In the genomic region with DNA sequence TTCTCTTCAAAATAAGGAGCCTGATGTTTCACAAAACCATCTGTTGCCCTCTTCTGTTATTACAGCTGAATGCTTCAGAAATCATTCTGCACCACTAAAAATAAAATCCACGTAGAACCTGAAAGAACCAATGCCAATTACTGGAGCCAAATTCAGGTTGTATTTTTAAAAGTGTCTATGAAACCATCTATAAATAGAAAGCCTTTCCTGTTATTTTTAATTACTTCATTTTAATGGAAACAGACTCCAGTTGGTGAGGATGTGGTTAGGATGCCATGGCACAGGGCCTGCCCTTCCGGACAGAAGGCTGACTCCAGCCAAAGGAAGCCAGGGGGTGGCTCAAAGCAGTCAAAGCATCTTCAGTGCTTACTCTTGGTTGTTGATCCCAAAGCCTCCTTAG, we compare ENCODE assay signal across 18 cellular contexts.
DNase-seq lines count a peak whose midpoint lies in the region; ATAC-seq and TF ChIP-seq lines count a peak whose summit lies in the region.
"Had no signal": no experiment of that assay in that cellular context is flagged by ENCODE, and none has a peak within 500 bp of the region (broad histone marks: within the 10 kb centered on the region; RNA-seq: fewer than 3 reads in every experiment).

No MANE protein-coding gene starts in this region.

- intact Hi-C loops in activated CD4-positive, alpha-beta T cell treated with anti-CD3 and anti-CD28 coated beads, Interleukin-2, amount 10 ng/mL, durations not matched to agents 24 days and 14 days (cut with micrococcal nuclease), result no loop called here
- intact Hi-C loops in ascending aorta (cut with DNase I) (loop anchor here (2.0 kb wide), 1 partner anchor 66 kb away; no protein-coding TSS in a partner anchor), psoas muscle (cut with DNase I) (loop anchor here (10.0 kb wide), 2 partner anchors 68 to 198 kb away; a partner anchor contains a TSS), stomach (cut with DNase I; ENCODE audit: low total_unique reads) (no loop called here)

- H3K27me3 ChIP-seq in ascending aorta (no peaks in the 10 kb centered on the region), psoas muscle (ENCODE audit: insufficient read depth in 3 of 3, low read length in 2 of 3) (no peaks in the 10 kb centered on the region), stomach (peaks cover 0 to 3% (median 0%) of the 10 kb centered on the region in 3 donors)
- H3K27me3 ChIP-seq: SJCRH30 had no signal

- no peak overlapping the region for H3K4me3 ChIP-seq in Jurkat, Clone E6-1 (ENCODE audit: low read length)
- H3K4me3 ChIP-seq in ascending aorta (no peak overlapping the region), psoas muscle (no peak overlapping the region), stomach (no peak overlapping the region)
- H3K4me3 ChIP-seq: HAP-1, SJCRH30, smooth muscle cell had no signal

- H3K9me3 Mint-ChIP-seq in activated CD4-positive, alpha-beta T cell treated with anti-CD3 and anti-CD28 coated beads, Interleukin-2, amount 10 ng/mL, durations not matched to agents 24 days and 14 days, result peaks cover 5% of the 10 kb centered on the region

- H3K36me3 Mint-ChIP-seq in activated CD4-positive, alpha-beta T cell treated with anti-CD3 and anti-CD28 coated beads, Interleukin-2, amount 10 ng/mL, durations not matched to agents 24 days and 14 days (ENCODE audit: low read depth), result peaks cover 2% of the 10 kb centered on the region

- H3K27ac ChIP-seq in ascending aorta (peak overlapping the region; percentile 56 to 64), psoas muscle (peak overlapping the region; percentile 72), stomach (no peak overlapping the region)
- H3K27ac ChIP-seq: SJCRH30 had no signal

- peaks cover 0 to 7% of the 10 kb centered on the region in 2 donors for H3K4me1 ChIP-seq in ascending aorta
- H3K4me1 ChIP-seq in psoas muscle, result peaks cover 29% of the 10 kb centered on the region
- peaks cover 0 to 8% (median 0%) of the 10 kb centered on the region in 4 donors for H3K4me1 ChIP-seq in stomach
- H3K4me1 ChIP-seq: HAP-1, SJCRH30 had no signal

- TF ChIP-seq CTCF in ascending aorta (IDR thresholded peaks at IDR 0.05) (no peak), psoas muscle (IDR thresholded peaks at IDR 0.05) (no peak), stomach (IDR thresholded peaks at IDR 0.05) (no peak)

- H3K9me3 ChIP-seq in ascending aorta (no peaks in the 10 kb centered on the region), psoas muscle (no peaks in the 10 kb centered on the region), stomach (peaks cover 0 to 19% (median 0%) of the 10 kb centered on the region in 4 donors)
- H3K9me3 ChIP-seq: HAP-1, SJCRH30 had no signal

- no peaks in the 10 kb centered on the region for H3K36me3 ChIP-seq in ascending aorta
- H3K36me3 ChIP-seq in psoas muscle (ENCODE audit: insufficient read depth in 1 of 2, low read depth in 1 of 2), result no peaks in the 10 kb centered on the region
- H3K36me3 ChIP-seq in stomach, result no peaks in the 10 kb centered on the region
- H3K36me3 ChIP-seq: HAP-1, SJCRH30 had no signal

- no peak overlapping the region for H3K4me3 Mint-ChIP-seq in activated CD4-positive, alpha-beta T cell treated with anti-CD3 and anti-CD28 coated beads, Interleukin-2, amount 10 ng/mL, durations not matched to agents 24 days and 14 days
- H3K4me3 Mint-ChIP-seq: activated T-helper 1 cell treated with anti-CD3 and anti-CD28 coated beads, Interleukin-12 subunit alpha, Interleukin-12 subunit beta, Interleukin-2, Interleukin-4 antibody, amounts not matched to agents 30 ng/mL and 10 ng/mL and 1 ng/mL, durations not matched to agents 14 hours and 24 hours and 36 hours; CD8-positive, alpha-beta memory T cell had no signal

- TF ChIP-seq POLR2A in stomach (IDR thresholded peaks at IDR 0.05), result no peak

- ATAC-seq in psoas muscle, result peak; percentile 95 to 98 (median 97)
- no peak for ATAC-seq in HG02885 (IDR thresholded peaks at IDR 0.05; ENCODE audit: poor library complexity, unreplicated experiment)

- WGBS in psoas muscle, 3 donors, result 0 to 19% (median 8%) methylated on average over 2 of the region's 2 CpGs
- 34 to 71% (median 63%) methylated on average over 2 of the region's 2 CpGs for whole genome bisulfite sequencing in stomach, 5 donors

- H3K27me3 Mint-ChIP-seq in activated CD4-positive, alpha-beta T cell treated with anti-CD3 and anti-CD28 coated beads, Interleukin-2, amount 10 ng/mL, durations not matched to agents 24 days and 14 days, result peaks cover under 1% of the 10 kb centered on the region

- DNase-seq in activated CD4-positive, alpha-beta T cell treated with anti-CD3 and anti-CD28 coated beads, Interleukin-2, amount 10 ng/mL, durations not matched to agents 24 days and 14 days, result peak; percentile 63
- DNase-seq in activated CD4-positive, alpha-beta T cell treated with anti-CD3 and anti-CD28 coated beads for 1 hour, result no peak
- peak; percentile 40 for DNase-seq in Jurkat, Clone E6-1 (ENCODE audit: low read depth, low spot score)
- peak in 1 of 2 donors; percentile 70 for DNase-seq in ascending aorta (ENCODE audit: low spot score in 2 of 2)
- DNase-seq in psoas muscle, result peak; percentile 59 to 82
- DNase-seq in NCI-H69 (lab: John Stamatoyannopoulos, UW), result no peak
- DNase-seq in stomach, result no peak
- DNase-seq: activated CD4-positive, alpha-beta T cell treated with anti-CD3 and anti-CD28 coated beads, Interleukin-2, amount 50 U/mL, for 4 hours; CD8-positive, alpha-beta memory T cell; glutamatergic neuron; midbrain; nucleus accumbens; SJCRH30; trophoblast cell had no signal

- H3K27ac Mint-ChIP-seq in activated CD4-positive, alpha-beta T cell treated with anti-CD3 and anti-CD28 coated beads, Interleukin-2, amount 10 ng/mL, durations not matched to agents 24 days and 14 days, result no peak overlapping the region
- H3K27ac Mint-ChIP-seq: activated T-helper 1 cell treated with anti-CD3 and anti-CD28 coated beads, Interleukin-12 subunit alpha, Interleukin-12 subunit beta, Interleukin-2, Interleukin-4 antibody, amounts not matched to agents 30 ng/mL and 10 ng/mL and 1 ng/mL, durations not matched to agents 14 hours and 24 hours and 36 hours had no signal

- TF ChIP-seq EP300 in stomach (IDR thresholded peaks at IDR 0.05), result no peak

- peaks cover 53% of the 10 kb centered on the region for H3K4me1 Mint-ChIP-seq in activated CD4-positive, alpha-beta T cell treated with anti-CD3 and anti-CD28 coated beads, Interleukin-2, amount 10 ng/mL, durations not matched to agents 24 days and 14 days

Comparison
In these comparisons a context has a peak if more than half of its experiments do, and no peak if none do; other contexts are left out.
1. DNase-seq: peak in activated CD4-positive, alpha-beta T cell treated with anti-CD3 and anti-CD28 coated beads, Interleukin-2, amount 10 ng/mL, durations not matched to agents 24 days and 14 days (single experiment), Jurkat, Clone E6-1 (single experiment) and psoas muscle (2 of 2); none in activated CD4-positive, alpha-beta T cell treated with anti-CD3 and anti-CD28 coated beads for 1 hour (single experiment), NCI-H69 (single experiment) and stomach (single experiment).
2. H3K27ac ChIP-seq: peak in ascending aorta (2 of 2) and psoas muscle (single experiment); none in stomach (0 of 5).
3. intact Hi-C loops: an anchor here in ascending aorta (2.0 kb wide) and psoas muscle (10.0 kb wide); none called in activated CD4-positive, alpha-beta T cell treated with anti-CD3 and anti-CD28 coated beads, Interleukin-2, amount 10 ng/mL, durations not matched to agents 24 days and 14 days and stomach.